17 cellular contexts compared by ENCODE assay signal in the genomic region with DNA sequence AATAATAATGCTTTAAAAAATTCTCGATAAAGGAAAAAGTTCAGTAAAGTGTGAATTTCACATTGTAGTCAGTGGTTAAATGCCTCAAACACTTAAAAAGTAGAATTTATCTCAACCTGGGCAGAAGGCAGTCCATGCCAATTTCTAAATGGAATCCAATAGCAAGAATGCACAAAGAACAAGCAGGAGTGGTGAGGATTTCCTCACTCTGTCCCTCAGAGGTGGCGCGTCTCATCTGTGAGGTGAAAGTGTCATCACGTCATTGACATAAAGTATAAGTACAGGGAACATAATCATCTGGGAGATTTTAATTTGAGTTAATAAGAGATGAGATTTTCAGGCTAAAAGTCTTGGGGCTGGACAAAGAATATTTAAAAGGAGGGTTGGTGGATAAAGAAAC.
"Had no signal": no experiment of that assay in that cellular context is flagged by ENCODE, and none has a peak within 500 bp of the region (broad histone marks: within the 10 kb centered on the region; RNA-seq: fewer than 3 reads in every experiment).

No MANE protein-coding gene starts in this region.

- H3K4me3 Mint-ChIP-seq: dendritic cell treated with granulocyte-macrophage colony-stimulating factor and Interleukin-4, amounts not matched to agents 40 ng/mL and 50 ng/mL, for 4 days; endodermal cell; neural crest cell had no signal

- H3K9me3 ChIP-seq: adrenal gland, left ventricle myocardium inferior, ovary, sigmoid colon, thoracic aorta had no signal

- H3K27me3 Mint-ChIP-seq: dendritic cell treated with granulocyte-macrophage colony-stimulating factor and Interleukin-4, amounts not matched to agents 40 ng/mL and 50 ng/mL, for 4 days had no signal

- DNase-seq: adrenal gland; caudate nucleus; endodermal cell; erythroblast; kidney; left ventricle myocardium inferior; mesenchymal stem cell; ovary; SIG-M5; sigmoid colon; stimulated activated CD4-positive, alpha-beta T cell treated with anti-CD3 and anti-CD28 coated beads, Interleukin-2, amount 100 ng/mL, for 24 hours; stimulated activated naive CD4-positive, alpha-beta T cell treated with Interleukin-2 at 50 U/mL for 16 hours; T-helper 9 cell had no signal

- H3K27ac Mint-ChIP-seq: activated T-helper 2 cell treated with anti-CD3 and anti-CD28 coated beads, Interferon-gamma antibody, Interleukin-2, Interleukin-4, amounts not matched to agents 10 μg/mL and 5 μg/mL and 100 μg/mL, durations not matched to agents 14 hours and 24 hours and 36 hours; dendritic cell treated with granulocyte-macrophage colony-stimulating factor and Interleukin-4, amounts not matched to agents 40 ng/mL and 50 ng/mL, for 4 days; endodermal cell had no signal

- H3K4me1 Mint-ChIP-seq: neural crest cell had no signal

- H3K9me3 Mint-ChIP-seq: activated T-helper 2 cell treated with anti-CD3 and anti-CD28 coated beads, Interferon-gamma antibody, Interleukin-2, Interleukin-4, amounts not matched to agents 10 μg/mL and 5 μg/mL and 100 μg/mL, durations not matched to agents 14 hours and 24 hours and 36 hours; dendritic cell treated with granulocyte-macrophage colony-stimulating factor and Interleukin-4, amounts not matched to agents 40 ng/mL and 50 ng/mL, for 4 days; endodermal cell; neural crest cell had no signal
